ENCODE assay signal across 1 cellular context in genomic region chr21:17554619-17555472, GRCh38.
TF ChIP-seq lines count a peak whose summit lies in the region.

No MANE protein-coding gene starts in this region.

TF ChIP-seq in H1, 55 proteins besides CTCF, POLR2A, EP300 and RAD21 (continued from another document):
- TF ChIP-seq GTF2F1 (IDR thresholded peaks at IDR 0.05; ENCODE audit: borderline replicate concordance, low read depth, low read length) (no peak), POLR2AphosphoS5 (IDR thresholded peaks at IDR 0.05; ENCODE audit: low read depth, low read length) (no peak; the same call in 1 of the 2 replicates), PHF8 (conservative IDR thresholded peaks at IDR 0.05; ENCODE audit: low read depth, low read length) (no peak), CHD1 (IDR thresholded peaks at IDR 0.05; ENCODE audit: low read depth, low read length) (no peak), SIX5 (IDR thresholded peaks at IDR 0.05; ENCODE audit: low read depth, low read length) (no peak), BRCA1 (IDR thresholded peaks at IDR 0.05; ENCODE audit: low read depth, low read length) (no peak), EGR1 (IDR thresholded peaks at IDR 0.05; ENCODE audit: borderline replicate concordance, low read depth, low read length) (no peak), CHD7 (IDR thresholded peaks at IDR 0.05; ENCODE audit: insufficient replicate concordance, low read length) (no peak), RBBP5 (IDR thresholded peaks at IDR 0.05; ENCODE audit: borderline replicate concordance, low read depth, low read length) (no peak), BCL11A (IDR thresholded peaks at IDR 0.05; ENCODE audit: low read depth in 2 of 2, low read length in 2 of 2) (no peak), ASH2L (IDR thresholded peaks at IDR 0.05; ENCODE audit: low read length) (no peak), BACH1 (IDR thresholded peaks at IDR 0.05; ENCODE audit: low read length) (no peak), JUND (IDR thresholded peaks at IDR 0.05; ENCODE audit: low read length) (no peak), CBX5 (IDR thresholded peaks at IDR 0.05; ENCODE audit: low read depth, low read length) (no peak)
